1 cellular context compared by ENCODE assay signal in the genomic region with DNA sequence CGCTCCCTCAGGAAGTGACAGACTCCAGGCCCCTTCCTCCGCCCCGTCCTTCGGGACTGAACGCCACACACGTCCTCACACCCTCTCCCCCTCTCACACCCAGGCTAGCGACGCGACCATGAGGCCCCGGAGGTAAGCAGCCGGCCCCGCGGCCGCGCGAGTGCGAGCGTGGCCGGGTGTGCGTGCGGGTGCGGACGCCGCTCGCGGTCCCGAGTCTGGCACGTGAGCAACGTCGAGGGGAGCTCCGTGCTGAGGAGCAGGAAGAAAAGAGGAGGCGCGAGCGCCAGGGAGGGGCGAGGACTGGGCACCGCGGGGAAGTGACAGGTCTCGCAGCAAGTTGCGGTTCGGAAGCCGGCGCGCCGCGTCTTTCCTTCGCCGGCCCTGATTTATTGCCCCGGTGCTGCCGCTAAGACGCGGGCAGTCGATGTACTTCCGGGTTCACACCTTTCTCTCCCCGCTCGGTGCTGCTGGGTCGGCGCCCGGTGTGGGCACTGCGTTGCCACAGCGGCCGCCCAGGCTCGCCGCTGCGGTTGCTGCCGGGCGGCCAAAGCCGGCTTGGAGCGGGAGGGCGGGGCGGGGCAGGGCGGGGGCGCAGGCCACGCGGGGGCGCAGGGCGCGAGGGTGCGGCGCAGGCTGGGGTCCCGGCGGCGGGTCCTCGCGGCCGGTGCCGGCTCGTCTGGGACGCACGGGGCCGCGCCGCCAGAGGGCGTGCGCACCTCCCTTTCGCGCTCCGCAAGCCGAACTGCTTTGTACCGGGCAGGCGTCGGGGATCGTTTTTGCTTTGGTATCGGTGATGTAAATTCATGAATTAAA.
TF ChIP-seq lines count a peak whose summit lies in the region.

No MANE protein-coding gene starts in this region.

TF ChIP-seq in GM23338, 12 proteins besides CTCF, POLR2A, EP300 and RAD21 (continued from another document):
- TF ChIP-seq, protein P1, sequence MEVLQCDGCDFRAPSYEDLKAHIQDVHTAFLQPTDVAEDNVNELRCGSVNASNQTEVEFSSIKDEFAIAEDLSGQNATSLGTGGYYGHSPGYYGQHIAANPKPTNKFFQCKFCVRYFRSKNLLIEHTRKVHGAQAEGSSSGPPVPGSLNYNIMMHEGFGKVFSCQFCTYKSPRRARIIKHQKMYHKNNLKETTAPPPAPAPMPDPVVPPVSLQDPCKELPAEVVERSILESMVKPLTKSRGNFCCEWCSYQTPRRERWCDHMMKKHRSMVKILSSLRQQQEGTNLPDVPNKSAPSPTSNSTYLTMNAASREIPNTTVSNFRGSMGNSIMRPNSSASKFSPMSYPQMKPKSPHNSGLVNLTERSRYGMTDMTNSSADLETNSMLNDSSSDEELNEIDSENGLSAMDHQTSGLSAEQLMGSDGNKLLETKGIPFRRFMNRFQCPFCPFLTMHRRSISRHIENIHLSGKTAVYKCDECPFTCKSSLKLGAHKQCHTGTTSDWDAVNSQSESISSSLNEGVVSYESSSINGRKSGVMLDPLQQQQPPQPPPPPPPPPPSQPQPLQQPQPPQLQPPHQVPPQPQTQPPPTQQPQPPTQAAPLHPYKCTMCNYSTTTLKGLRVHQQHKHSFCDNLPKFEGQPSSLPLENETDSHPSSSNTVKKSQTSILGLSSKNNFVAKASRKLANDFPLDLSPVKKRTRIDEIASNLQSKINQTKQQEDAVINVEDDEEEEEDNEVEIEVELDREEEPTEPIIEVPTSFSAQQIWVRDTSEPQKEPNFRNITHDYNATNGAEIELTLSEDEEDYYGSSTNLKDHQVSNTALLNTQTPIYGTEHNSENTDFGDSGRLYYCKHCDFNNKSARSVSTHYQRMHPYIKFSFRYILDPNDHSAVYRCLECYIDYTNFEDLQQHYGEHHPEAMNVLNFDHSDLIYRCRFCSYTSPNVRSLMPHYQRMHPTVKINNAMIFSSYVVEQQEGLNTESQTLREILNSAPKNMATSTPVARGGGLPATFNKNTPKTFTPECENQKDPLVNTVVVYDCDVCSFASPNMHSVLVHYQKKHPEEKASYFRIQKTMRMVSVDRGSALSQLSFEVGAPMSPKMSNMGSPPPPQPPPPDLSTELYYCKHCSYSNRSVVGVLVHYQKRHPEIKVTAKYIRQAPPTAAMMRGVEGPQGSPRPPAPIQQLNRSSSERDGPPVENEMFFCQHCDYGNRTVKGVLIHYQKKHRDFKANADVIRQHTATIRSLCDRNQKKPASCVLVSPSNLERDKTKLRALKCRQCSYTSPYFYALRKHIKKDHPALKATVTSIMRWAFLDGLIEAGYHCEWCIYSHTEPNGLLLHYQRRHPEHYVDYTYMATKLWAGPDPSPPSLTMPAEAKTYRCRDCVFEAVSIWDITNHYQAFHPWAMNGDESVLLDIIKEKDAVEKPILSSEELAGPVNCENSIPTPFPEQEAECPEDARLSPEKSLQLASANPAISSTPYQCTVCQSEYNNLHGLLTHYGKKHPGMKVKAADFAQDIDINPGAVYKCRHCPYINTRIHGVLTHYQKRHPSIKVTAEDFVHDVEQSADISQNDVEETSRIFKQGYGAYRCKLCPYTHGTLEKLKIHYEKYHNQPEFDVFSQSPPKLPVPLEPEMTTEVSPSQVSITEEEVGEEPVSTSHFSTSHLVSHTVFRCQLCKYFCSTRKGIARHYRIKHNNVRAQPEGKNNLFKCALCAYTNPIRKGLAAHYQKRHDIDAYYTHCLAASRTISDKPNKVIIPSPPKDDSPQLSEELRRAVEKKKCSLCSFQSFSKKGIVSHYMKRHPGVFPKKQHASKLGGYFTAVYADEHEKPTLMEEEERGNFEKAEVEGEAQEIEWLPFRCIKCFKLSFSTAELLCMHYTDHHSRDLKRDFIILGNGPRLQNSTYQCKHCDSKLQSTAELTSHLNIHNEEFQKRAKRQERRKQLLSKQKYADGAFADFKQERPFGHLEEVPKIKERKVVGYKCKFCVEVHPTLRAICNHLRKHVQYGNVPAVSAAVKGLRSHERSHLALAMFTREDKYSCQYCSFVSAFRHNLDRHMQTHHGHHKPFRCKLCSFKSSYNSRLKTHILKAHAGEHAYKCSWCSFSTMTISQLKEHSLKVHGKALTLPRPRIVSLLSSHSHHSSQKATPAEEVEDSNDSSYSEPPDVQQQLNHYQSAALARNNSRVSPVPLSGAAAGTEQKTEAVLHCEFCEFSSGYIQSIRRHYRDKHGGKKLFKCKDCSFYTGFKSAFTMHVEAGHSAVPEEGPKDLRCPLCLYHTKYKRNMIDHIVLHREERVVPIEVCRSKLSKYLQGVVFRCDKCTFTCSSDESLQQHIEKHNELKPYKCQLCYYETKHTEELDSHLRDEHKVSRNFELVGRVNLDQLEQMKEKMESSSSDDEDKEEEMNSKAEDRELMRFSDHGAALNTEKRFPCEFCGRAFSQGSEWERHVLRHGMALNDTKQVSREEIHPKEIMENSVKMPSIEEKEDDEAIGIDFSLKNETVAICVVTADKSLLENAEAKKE (CRISPR knock-in tag; IDR thresholded peaks at IDR 0.05): no peak
- TF ChIP-seq POLR2AphosphoS5 (IDR thresholded peaks at IDR 0.05; ENCODE audit: low read depth) (peak; percentile 33; the same call in 1 of the 2 replicates), STAT1 (IDR thresholded peaks at IDR 0.05; ENCODE audit: unreplicated experiment) (no peak), EZH2phosphoT487 (IDR thresholded peaks at IDR 0.05; ENCODE audit: unreplicated experiment) (no peak), ZNF114 (CRISPR knock-in tag; IDR thresholded peaks at IDR 0.05) (0 out of 2 replicates have a peak, but pooled peaks have one; percentile 32), CREB1 (CRISPR knock-in tag; IDR thresholded peaks at IDR 0.05; ENCODE audit: low read depth) (no peak)
TF ChIP-seq in GM23338: peak in this region for 3.
